8 cellular contexts compared by ENCODE assay signal in genomic region chr1:182392045-182393028, GRCh38. TPM values are rescaled to one million over a fixed set of nuclear protein-coding genes. Genes with fewer than 3 reads are reported as not detected.
DNase-seq lines count a peak whose midpoint lies in the region; ATAC-seq, FAIRE-seq and TF ChIP-seq lines count a peak whose summit lies in the region.

No MANE protein-coding gene starts in this region.

- WGBS in A549 (ENCODE audit: missing lambda C conversion rate), result 79% methylated on average over 29 of the region's 47 CpGs
- 15 to 27% (median 17%) methylated on average over 23 to 47 of the region's 47 CpGs for WGBS in adrenal gland, 4 donors
- 17% methylated on average over 47 of the region's 47 CpGs for WGBS in right cardiac atrium

- FAIRE-seq in A549 (lab: Jason Lieb, UNC), result no peak

- TF ChIP-seq CTCF in A549 (IDR thresholded peaks at IDR 0.05) (no peak), adrenal gland (IDR thresholded peaks at IDR 0.05) (no peak), retinal pigment epithelial cell (conservative IDR thresholded peaks at IDR 0.05; ENCODE audit: low read depth, low read length) (no peak), GM13977 (IDR thresholded peaks at IDR 0.05; ENCODE audit: extremely low read depth, insufficient read depth, missing control alignments) (no peak)

- TF ChIP-seq POLR2A in A549 (IDR thresholded peaks at IDR 0.05; ENCODE audit: low read length) (no peak), GM18505 (IDR thresholded peaks at IDR 0.05; ENCODE audit: borderline replicate concordance, extremely low read depth, insufficient read depth, insufficient read length) (no peak), adrenal gland (IDR thresholded peaks at IDR 0.05) (no peak)

- H3K27me3 ChIP-seq in adrenal gland (no peaks in the 10 kb centered on the region), right cardiac atrium (ENCODE audit: control insufficient read depth, insufficient read depth) (no peaks in the 10 kb centered on the region)

- no peak for DNase-seq in A549 (ENCODE audit: low read depth in 1 of 2, low spot score in 1 of 2)
- DNase-seq in NOMO-1 treated with dmso at 0.1 percent for 144 hours (lab: John Stamatoyannopoulos, UW; ENCODE audit: unreplicated experiment), result peak; percentile 24
- DNase-seq in adrenal gland, result peak in 3 of 7 donors; percentile 43 to 51 (median 50)
- DNase-seq in right cardiac atrium, result peak in 2 of 3 donors; percentile 87 to 88
- no peak for DNase-seq in retinal pigment epithelial cell (ENCODE audit: low read depth)
- DNase-seq in GM13977 (ENCODE audit: low spot score), result no peak

- ATAC-seq in A549, result peak; percentile 2 to 17; a peak in 5 of 6 replicates
- ATAC-seq in GM18505 (IDR thresholded peaks at IDR 0.05; ENCODE audit: unreplicated experiment), result peak; percentile 4
- ATAC-seq in HG03280 (IDR thresholded peaks at IDR 0.05; ENCODE audit: unreplicated experiment), result peak; percentile 10
- ATAC-seq in right cardiac atrium, result peak; percentile 42 to 44

- H3K4me3 ChIP-seq in A549, result peak overlapping the region; percentile 60
- H3K4me3 ChIP-seq in adrenal gland, result peak overlapping the region; percentile 23 to 96 (median 60)
- H3K4me3 ChIP-seq in right cardiac atrium (ENCODE audit: low read length), result peak overlapping the region; percentile 91
- H3K4me3 ChIP-seq in retinal pigment epithelial cell (ENCODE audit: low read length), result peak overlapping the region; percentile 61

- POLR2A ChIA-PET in A549 (lab: Yijun Ruan, JAX), result no interaction called here

- TF ChIP-seq RAD21 in A549 (conservative IDR thresholded peaks at IDR 0.05 in 1 of 2, IDR thresholded peaks at IDR 0.05 in 1 of 2), result no peak

- intact Hi-C loops in adrenal gland (cut with DNase I), result loop anchor here in 1 of 2 donors (10.0 kb wide), 1 partner anchor 908 kb away; the partner anchor contains the start of gene CACNA1E
- intact Hi-C loops in right cardiac atrium (cut with DNase I), result loop anchor here in 2 of 4 donors (5.0 to 10.0 kb wide), 3 partner anchors 88 to 250 kb away; no protein-coding TSS in a partner anchor

- no peaks in the 10 kb centered on the region for H3K9me3 ChIP-seq in A549
- H3K9me3 ChIP-seq in adrenal gland (replicated peaks in 1 of 3), result no peaks in the 10 kb centered on the region
- no peaks in the 10 kb centered on the region for H3K9me3 ChIP-seq in right cardiac atrium (ENCODE audit: control insufficient read depth, low read length)

- TF ChIP-seq EP300 in A549 (IDR thresholded peaks at IDR 0.05), result no peak

- H3K4me1 ChIP-seq in A549 (peaks cover 5% of the 10 kb centered on the region; the same call in 1 of the 3 replicates), adrenal gland (replicated peaks in 1 of 2) (peaks cover 5 to 27% of the 10 kb centered on the region in 2 donors), right cardiac atrium (ENCODE audit: control insufficient read depth, insufficient read depth, low read length) (peaks cover 2% of the 10 kb centered on the region)

- H3K27ac ChIP-seq in A549 (peak overlapping the region; percentile 69 to 83), adrenal gland (peak overlapping the region; percentile 82 to 98 (median 94)), right cardiac atrium (ENCODE audit: low read length) (peak overlapping the region; percentile 97)

- in situ Hi-C loops in GM13977 (cut with MboI; ENCODE audit: low pct_unique_long_range_greater_than_20kb, low sequenced_read_pairs, unreplicated experiment), result loop anchor here (10.0 kb wide), 1 partner anchor 308 kb away; no protein-coding TSS in a partner anchor

- CTCF ChIA-PET in A549 (lab: Yijun Ruan, JAX), result interaction anchor here (7.0 to 10.7 kb wide), 2 partner anchors 249 to 309 kb away, joined by 128 to 194 read pairs; no protein-coding TSS in a partner anchor

- H3K4me2 ChIP-seq in A549, result peak overlapping the region; percentile 75

- H3K36me3 ChIP-seq in adrenal gland (replicated peaks in 1 of 2), result peaks cover 0 to 12% of the 10 kb centered on the region in 2 donors

TF ChIP-seq in A549, 52 proteins besides CTCF, POLR2A, EP300 and RAD21 (continues in another document):
- TF ChIP-seq RNF2 (IDR thresholded peaks at IDR 0.05; ENCODE audit: borderline replicate concordance, low read depth) (no peak), TFCP2L1 (CRISPR knock-in tag; IDR thresholded peaks at IDR 0.05) (no peak), ZNF302 (CRISPR knock-in tag; IDR thresholded peaks at IDR 0.05) (no peak), HOXB5 (CRISPR knock-in tag; IDR thresholded peaks at IDR 0.05) (no peak), E2F6 (IDR thresholded peaks at IDR 0.05; ENCODE audit: borderline replicate concordance, low read depth) (no peak), REST (IDR thresholded peaks at IDR 0.05) (no peak), FOXS1 (CRISPR knock-in tag; IDR thresholded peaks at IDR 0.05) (no peak), HMGXB4 (CRISPR knock-in tag; IDR thresholded peaks at IDR 0.05; ENCODE audit: borderline replicate concordance) (no peak), HES2 (IDR thresholded peaks at IDR 0.05) (no peak)

RNA-seq across cellular contexts. Expression of gene GLUL, which starts 0.7 kb away (rescaled TPM):
- polyA plus RNA-seq in A549 (2011; rRNA removed) (33.0 and 41.7 TPM in 2 replicates), A549 (2017; fragmentation: RNase III; extraction: RNeasy Plus Mini Kit Qiagen cat#74134 plus additional on column Dnase treatment) (16.3 to 26.9 TPM (median 24.2 TPM) in 3 replicates), adrenal gland (100 to 1,000 TPM; 153 to 217 (median 165) TPM), right cardiac atrium (199 TPM)
- polyA plus RNA-seq in A549 (2012; cell fraction: cytosol; rRNA removed), result 20.1 and 25.7 TPM in 2 replicates
- polyA plus RNA-seq in A549 (2012; cell fraction: nucleus; rRNA removed), result 24.9 and 28.9 TPM in 2 replicates
- polyA minus RNA-seq in A549 (2011; rRNA and poly(A)+ RNA removed), result 40.2 and 47.4 TPM in 2 replicates
- total RNA-seq in adrenal gland (1,000 to 10,000 TPM in 1 of 8 donors, 100 to 1,000 TPM in 7; 342 to 1,048 (median 542) TPM), right cardiac atrium (100 to 1,000 TPM; 303 to 361 (median 342) TPM)

RNA-seq across cellular contexts. Expression of gene TEDDM1, which starts 8.1 kb away (rescaled TPM):
- polyA plus RNA-seq in A549 (2011; rRNA removed) (not detected in 2 replicates), A549 (2017; fragmentation: RNase III; extraction: RNeasy Plus Mini Kit Qiagen cat#74134 plus additional on column Dnase treatment) (not detected in 3 replicates), adrenal gland (not detected), right cardiac atrium (not detected)
- polyA plus RNA-seq in A549 (2012; cell fraction: cytosol; rRNA removed), result not detected in 2 replicates
- polyA plus RNA-seq in A549 (2012; cell fraction: nucleus; rRNA removed), result not detected in 2 replicates
- not detected in 2 replicates for polyA minus RNA-seq in A549 (2011; rRNA and poly(A)+ RNA removed)
- total RNA-seq in adrenal gland (not detected), right cardiac atrium (not detected)

RNA-seq across cellular contexts. Expression of gene RGSL1, which starts 57.6 kb away (rescaled TPM):
- polyA plus RNA-seq in A549 (2011; rRNA removed), result not detected in 2 replicates
- polyA plus RNA-seq in A549 (2012; cell fraction: cytosol; rRNA removed), result not detected in 2 replicates
- polyA plus RNA-seq in A549 (2012; cell fraction: nucleus; rRNA removed), result not detected in 2 replicates
- polyA plus RNA-seq in A549 (2017; fragmentation: RNase III; extraction: RNeasy Plus Mini Kit Qiagen cat#74134 plus additional on column Dnase treatment), result not detected in 3 replicates
- not detected in 2 replicates for polyA minus RNA-seq in A549 (2011; rRNA and poly(A)+ RNA removed)
- total RNA-seq in adrenal gland, result not detected
- not detected for polyA plus RNA-seq in adrenal gland
- total RNA-seq in right cardiac atrium, result not detected
- not detected for polyA plus RNA-seq in right cardiac atrium

Comparison
In these comparisons a context has a peak if more than half of its experiments do, and no peak if none do; other contexts are left out.
1. DNase-seq: peak in NOMO-1 treated with dmso at 0.1 percent for 144 hours (single experiment) and right cardiac atrium (2 of 3); none in A549 (0 of 2), retinal pigment epithelial cell (single experiment) and GM13977 (single experiment).
2. Peak in every context shown above with its lines, with median percentiles within 50 percentile points of each other: ATAC-seq, H3K27ac ChIP-seq and H3K4me3 ChIP-seq.